9 cellular contexts compared by ENCODE assay signal in genomic region chr11:43947003-43947500, GRCh38. TPM values are rescaled to one million over a fixed set of nuclear protein-coding genes. Genes with fewer than 3 reads are reported as not detected.
DNase-seq lines count a peak whose midpoint lies in the region; ATAC-seq and TF ChIP-seq lines count a peak whose summit lies in the region.
"Had no signal": no experiment of that assay in that cellular context is flagged by ENCODE, and none has a peak within 500 bp of the region (broad histone marks: within the 10 kb centered on the region; RNA-seq: fewer than 3 reads in every experiment).

No MANE protein-coding gene starts in this region.

- H3K9me3 ChIP-seq in Caco-2 (no peaks in the 10 kb centered on the region), MM.1S (replicated peaks; ENCODE audit: insufficient read depth, low read length) (no peaks in the 10 kb centered on the region), mammary epithelial cell (replicated peaks; ENCODE audit: insufficient read depth, low read length) (no peaks in the 10 kb centered on the region), mucosa of descending colon (no peaks in the 10 kb centered on the region)

- no peak overlapping the region for H3K4me3 Mint-ChIP-seq in Caco-2 (ENCODE audit: unreplicated experiment)

- H3K27me3 Mint-ChIP-seq in Caco-2 (ENCODE audit: insufficient read depth, unreplicated experiment), result peaks cover 9% of the 10 kb centered on the region

- H3K9me3 Mint-ChIP-seq in Caco-2 (ENCODE audit: unreplicated experiment), result no peaks in the 10 kb centered on the region

- H3K27me3 ChIP-seq in Caco-2 (replicated peaks; ENCODE audit: control insufficient read depth, insufficient read depth, low read length) (peaks cover 11% of the 10 kb centered on the region), MM.1S (replicated peaks; ENCODE audit: insufficient read depth, low read length) (no peaks in the 10 kb centered on the region), mammary epithelial cell (ENCODE audit: insufficient read depth, low read length) (peaks cover 30% of the 10 kb centered on the region)

- CTCF ChIA-PET in Caco-2 (lab: Charles Lee), result interaction anchor here (1.0 to 1.4 kb wide), 4 partner anchors 10 to 57 kb away, joined by 3 to 7 read pairs (median 4); no protein-coding TSS in a partner anchor
- CTCF ChIA-PET in mammary epithelial cell (lab: Charles Lee; ENCODE audit: low non-redundant PET), result interaction anchor here (0.6 to 0.8 kb wide), 2 partner anchors 9 to 14 kb away, joined by 6 to 9 read pairs; no protein-coding TSS in a partner anchor

- H4K20me1 ChIP-seq in MM.1S (ENCODE audit: insufficient read depth, low read length) (no peaks in the 10 kb centered on the region), mammary epithelial cell (ENCODE audit: insufficient read depth, low read length) (no peaks in the 10 kb centered on the region)

- peaks cover 14% of the 10 kb centered on the region for H3F3A ChIP-seq in MM.1S (ENCODE audit: insufficient read depth, low read length)

- peak in 1 of 2 experiments; percentile 47 for DNase-seq in Caco-2
- peak; percentile 14 for DNase-seq in MM.1S
- DNase-seq in mammary epithelial cell, result peak; percentile 14
- no peak for DNase-seq in mucosa of descending colon
- DNase-seq in SHP77 treated with DMSO at 0.1 percent for 48 hours (lab: John Stamatoyannopoulos, UW), result no peak
- DNase-seq in GM13977 (ENCODE audit: low spot score), result no peak
- no peak for DNase-seq in activated CD8-positive, alpha-beta memory T cell treated with anti-CD3 and anti-CD28 coated beads, Interleukin-2, amount 50 U/mL, for 4 hours
- DNase-seq in stimulated activated CD4-positive, alpha-beta T cell treated with anti-CD3 and anti-CD28 coated beads, Interleukin-12 subunit alpha, Interleukin-12 subunit beta, amount 100 ng/mL, for 4 hours, result no peak
- DNase-seq: retina had no signal

- H3K36me3 ChIP-seq in Caco-2 (ENCODE audit: control insufficient read depth, insufficient read depth, low read length) (no peaks in the 10 kb centered on the region), MM.1S (replicated peaks; ENCODE audit: insufficient read depth, low read length) (no peaks in the 10 kb centered on the region), mammary epithelial cell (ENCODE audit: insufficient read depth, low read length) (no peaks in the 10 kb centered on the region), mucosa of descending colon (ENCODE audit: low read depth) (no peaks in the 10 kb centered on the region)

- peak; percentile 12 for ATAC-seq in mucosa of descending colon

- no peaks in the 10 kb centered on the region for H3K79me2 ChIP-seq in MM.1S (ENCODE audit: low read length)
- H3K79me2 ChIP-seq in mammary epithelial cell (ENCODE audit: insufficient read depth, low read length), result no peaks in the 10 kb centered on the region

- 16% methylated on average over 9 of the region's 9 CpGs for WGBS in mammary epithelial cell (ENCODE audit: low coverage, missing lambda C conversion rate)

- POLR2A ChIA-PET in Caco-2 (lab: Charles Lee), result no interaction called here

- no peaks in the 10 kb centered on the region for H3K9me2 ChIP-seq in MM.1S (replicated peaks; ENCODE audit: insufficient read depth, low read length)

- dilution Hi-C loops in mammary epithelial cell (cut with HindIII; ENCODE audit: low sequenced_read_pairs), result loop anchor here (25.0 kb wide), 1 partner anchor 110 kb away; no protein-coding TSS in a partner anchor

- H3K4me1 ChIP-seq in Caco-2 (peaks cover 8% of the 10 kb centered on the region), MM.1S (ENCODE audit: low read length) (peaks cover 4% of the 10 kb centered on the region; the same call in 1 of the 2 replicates), mammary epithelial cell (ENCODE audit: insufficient read depth, low read length) (peaks cover 22% of the 10 kb centered on the region), mucosa of descending colon (ENCODE audit: low read depth) (peaks cover 21% of the 10 kb centered on the region)

- H3K27ac ChIP-seq in MM.1S (ENCODE audit: low read length), result no peak overlapping the region
- H3K27ac ChIP-seq in mammary epithelial cell (ENCODE audit: insufficient read depth, low read depth, low read length), result no peak overlapping the region

- no peak overlapping the region for H3K4me2 ChIP-seq in MM.1S (ENCODE audit: low read depth, low read length)
- no peak overlapping the region for H3K4me2 ChIP-seq in mammary epithelial cell (ENCODE audit: insufficient read depth, low read depth, low read length)

- H2AFZ ChIP-seq in MM.1S (ENCODE audit: low read length), result no peak overlapping the region
- H2AFZ ChIP-seq in mammary epithelial cell (ENCODE audit: low read depth, low read length), result no peak overlapping the region

- H3K27ac Mint-ChIP-seq in Caco-2 (ENCODE audit: unreplicated experiment), result no peak overlapping the region

- peak; percentile 37 to 48 for TF ChIP-seq CTCF in Caco-2 (IDR thresholded peaks at IDR 0.05; ENCODE audit: insufficient read depth in 1 of 2, low read depth in 1 of 2, low read length in 1 of 2, severe bottlenecking in 1 of 2, unreplicated experiment in 1 of 2)
- TF ChIP-seq CTCF in MM.1S (IDR thresholded peaks at IDR 0.05; ENCODE audit: low read length), result 0 out of 2 replicates have a peak, but pooled peaks have one; percentile 14
- TF ChIP-seq CTCF in mammary epithelial cell (conservative IDR thresholded peaks at IDR 0.05 in 1 of 2, IDR thresholded peaks at IDR 0.05 in 1 of 2; ENCODE audit: extremely low read depth in 1 of 2, insufficient read depth in 1 of 2, low read depth in 1 of 2, low read length in 2 of 2), result peak in 1 of 2 donors; percentile 42
- no peak for TF ChIP-seq CTCF in mucosa of descending colon (IDR thresholded peaks at IDR 0.05)
- no peak for TF ChIP-seq CTCF in GM13977 (IDR thresholded peaks at IDR 0.05; ENCODE audit: extremely low read depth, insufficient read depth, missing control alignments)

- BruUV-seq in Caco-2 (replicated peaks; lab: Mats Ljungman, UMichigan), result no TSS peak
- BruUV-seq in mammary epithelial cell (replicated peaks; lab: Mats Ljungman, UMichigan), result no TSS peak

- H3K9ac ChIP-seq in MM.1S (ENCODE audit: low read length), result no peak overlapping the region
- no peak overlapping the region for H3K9ac ChIP-seq in mammary epithelial cell (ENCODE audit: insufficient read depth, low read length)

- H3K4me1 Mint-ChIP-seq in Caco-2 (ENCODE audit: low read depth, unreplicated experiment), result peaks cover 6% of the 10 kb centered on the region

- peaks cover 6% of the 10 kb centered on the region for H3K36me3 Mint-ChIP-seq in Caco-2 (ENCODE audit: insufficient read depth, unreplicated experiment)

- in situ Hi-C loops in mammary epithelial cell (cut with MboI; ENCODE audit: low sequenced_read_pairs in 2 of 2), result loop anchor here (5.0 kb wide), 2 partner anchors 40 to 55 kb away; no protein-coding TSS in a partner anchor
- in situ Hi-C loops in GM13977 (cut with MboI; ENCODE audit: low pct_unique_long_range_greater_than_20kb, low sequenced_read_pairs, unreplicated experiment), result no loop called here

- H3K4me3 ChIP-seq in Caco-2 (ENCODE audit: low read depth, low read length) (no peak overlapping the region), MM.1S (ENCODE audit: low read length) (no peak overlapping the region), mammary epithelial cell (replicated peaks in 1 of 3; ENCODE audit: insufficient read depth in 1 of 3, low read depth in 2 of 3, low read length in 3 of 3) (no peak overlapping the region), mucosa of descending colon (no peak overlapping the region)

- intact Hi-C loops in Caco-2 (cut with micrococcal nuclease; ENCODE audit: unreplicated experiment), result loop anchor here (1.0 kb wide), 1 partner anchor 90 kb away; no protein-coding TSS in a partner anchor
- intact Hi-C loops in mammary epithelial cell (cut with micrococcal nuclease), result no loop called here
- intact Hi-C loops in mucosa of descending colon (cut with DNase I, micrococcal nuclease), result no loop called here

RNA-seq across cellular contexts. Expression of gene C11orf96, which starts 4.6 kb away (rescaled TPM):
- 0.26 TPM in 1 of 2 replicates, not detected in the other for total RNA-seq in Caco-2 (2022)
- total RNA-seq in mammary epithelial cell, result not detected
- not detected for polyA plus RNA-seq in mammary epithelial cell
- not detected for polyA minus RNA-seq in mammary epithelial cell
- total RNA-seq in mucosa of descending colon, result 10 to 100 TPM; 13.0 to 42.0 (median 21.0) TPM

Comparison
In these comparisons a context has a peak if more than half of its experiments do, and no peak if none do; other contexts are left out.
1. DNase-seq: peak in MM.1S (single experiment) and mammary epithelial cell (single experiment); none in mucosa of descending colon (0 of 3), SHP77 treated with DMSO at 0.1 percent for 48 hours (single experiment), GM13977 (single experiment), activated CD8-positive, alpha-beta memory T cell treated with anti-CD3 and anti-CD28 coated beads, Interleukin-2, amount 50 U/mL, for 4 hours (single experiment) and stimulated activated CD4-positive, alpha-beta T cell treated with anti-CD3 and anti-CD28 coated beads, Interleukin-12 subunit alpha, Interleukin-12 subunit beta, amount 100 ng/mL, for 4 hours (single experiment).
2. CTCF ChIP-seq: peak in Caco-2 (2 of 2) and MM.1S (single experiment); none in mucosa of descending colon (single experiment) and GM13977 (single experiment).
3. RNA of gene C11orf96, which starts 4.6 kb away (total RNA-seq): 13.0 to 42.0 TPM in mucosa of descending colon; not detected in mammary epithelial cell and 0.26 TPM in Caco-2; every median in the first group is over 10 times any median in the second.